In genomic region chr16:57358527-57359095, GRCh38 we compare ENCODE assay signal across 10 cellular contexts. TPM values are rescaled to one million over a fixed set of nuclear protein-coding genes. Genes with fewer than 3 reads are reported as not detected.
DNase-seq lines count a peak whose midpoint lies in the region; ATAC-seq and TF ChIP-seq lines count a peak whose summit lies in the region.
"Had no signal": no experiment of that assay in that cellular context is flagged by ENCODE, and none has a peak within 500 bp of the region (broad histone marks: within the 10 kb centered on the region; RNA-seq: fewer than 3 reads in every experiment).

CCL22 (plus strand) TSS chr16:57358783; CDS start chr16:57358817, 34 bp downstream.

- no peak within 1 kb of the TSS for H4K8ac ChIP-seq in mesenchymal stem cell (ENCODE audit: low read length)

- H2BK12ac ChIP-seq in mesenchymal stem cell (ENCODE audit: low read length in 2 of 2), result no peak within 1 kb of the TSS

- 79% methylated on average over 9 of the region's 9 CpGs for WGBS in mesenchymal stem cell

- no peak within 1 kb of the TSS for H2AK5ac ChIP-seq in mesenchymal stem cell (ENCODE audit: low read length, severe bottlenecking)

- H2AFZ ChIP-seq in mesenchymal stem cell (ENCODE audit: low read depth, low read length), result no peak within 1 kb of the TSS

- H3K4ac ChIP-seq in mesenchymal stem cell (ENCODE audit: low read depth in 1 of 2, low read length in 2 of 2), result no peak within 1 kb of the TSS

- no peaks in the 10 kb centered on the region for H3K9me3 Mint-ChIP-seq in activated naive CD4-positive, alpha-beta T cell treated with anti-CD3 and anti-CD28 coated beads, Interleukin-2, amount 50 U/mL, for 72 hours

- H3K4me3 ChIP-seq in AG04450 (ENCODE audit: low read depth, low read length) (no peak within 1 kb of the TSS), mesenchymal stem cell (ENCODE audit: insufficient read depth in 1 of 2, low read depth in 1 of 2, low read length in 2 of 2) (no peak within 1 kb of the TSS)

- H3K27ac ChIP-seq in AG04450 (ENCODE audit: low read depth, low read length), result peak within 1 kb of the TSS; percentile 11
- H3K27ac ChIP-seq in mesenchymal stem cell (ENCODE audit: low read length, poor library complexity, severe bottlenecking), result no peak within 1 kb of the TSS

- H3K23ac ChIP-seq in mesenchymal stem cell (ENCODE audit: low read length in 2 of 2), result no peak within 1 kb of the TSS

- no peaks in the 10 kb centered on the region for H3K36me3 ChIP-seq in mesenchymal stem cell (ENCODE audit: control insufficient read depth in 1 of 2, insufficient read depth in 2 of 2, low read depth in 1 of 2, low read length in 2 of 2)

- POLR2A ChIA-PET in AG04450 (lab: Yijun Ruan, JAX), result no interaction called here

- no peak within 1 kb of the TSS for H4K91ac ChIP-seq in mesenchymal stem cell (ENCODE audit: low read length)

- H2BK5ac ChIP-seq in mesenchymal stem cell (ENCODE audit: low read depth, low read length, poor library complexity, severe bottlenecking), result no peak within 1 kb of the TSS

- H3K27me3 ChIP-seq in AG04450 (ENCODE audit: control insufficient read depth, insufficient read depth, low read length), result peaks cover 58% of the 10 kb centered on the region
- peaks cover 8 to 28% of the 10 kb centered on the region in 2 experiments for H3K27me3 ChIP-seq in mesenchymal stem cell (ENCODE audit: control insufficient read depth in 1 of 2, insufficient read depth in 1 of 2, low read length in 2 of 2)

- DNase-seq in AG04450 (ENCODE audit: low read depth, low spot score), result no peak
- DNase-seq in activated naive CD4-positive, alpha-beta T cell treated with anti-CD3 and anti-CD28 coated beads, Interleukin-2, amount 50 U/mL, for 72 hours (ENCODE audit: low spot score in 2 of 2), result no peak
- DNase-seq in left lobe of liver (ENCODE audit: low spot score), result no peak
- no peak for DNase-seq in mesenchymal stem cell
- DNase-seq: DMS 273 treated with DMSO at 0.1 percent for 48 hours, left ventricle myocardium superior had no signal

- no peaks in the 10 kb centered on the region for H3K79me1 ChIP-seq in mesenchymal stem cell (replicated peaks; ENCODE audit: low read length, poor library complexity, severe bottlenecking)

- no peak within 1 kb of the TSS for H2BK15ac ChIP-seq in mesenchymal stem cell (ENCODE audit: low read depth, poor library complexity, severe bottlenecking)

- no peak within 1 kb of the TSS for H3K18ac ChIP-seq in mesenchymal stem cell (ENCODE audit: low read depth in 1 of 2, low read length in 2 of 2)

- no peak within 1 kb of the TSS for H3K4me2 ChIP-seq in mesenchymal stem cell (ENCODE audit: low read length, poor library complexity, severe bottlenecking)

- H2BK120ac ChIP-seq in mesenchymal stem cell (ENCODE audit: low read depth, low read length), result no peak within 1 kb of the TSS

- CTCF ChIA-PET in AG04450 (lab: Charles Lee), result no interaction called here

- no peaks in the 10 kb centered on the region for H3K36me3 Mint-ChIP-seq in activated naive CD4-positive, alpha-beta T cell treated with anti-CD3 and anti-CD28 coated beads, Interleukin-2, amount 50 U/mL, for 72 hours

- no peaks in the 10 kb centered on the region for H3K9me3 ChIP-seq in AG04450 (ENCODE audit: control insufficient read depth, insufficient read depth, low read length)
- no peaks in the 10 kb centered on the region for H3K9me3 ChIP-seq in mesenchymal stem cell (ENCODE audit: control insufficient read depth, low read length)

- no peak for TF ChIP-seq CTCF in AG04450 (IDR thresholded peaks at IDR 0.05; ENCODE audit: low read depth, low read length)

- no peaks in the 10 kb centered on the region for H3K4me1 ChIP-seq in mesenchymal stem cell (ENCODE audit: control insufficient read depth, insufficient read depth, low read depth, low read length)

- H3K9ac ChIP-seq in mesenchymal stem cell (ENCODE audit: low read length), result no peak within 1 kb of the TSS

- no peak within 1 kb of the TSS for H3K14ac ChIP-seq in mesenchymal stem cell (ENCODE audit: low read length in 2 of 2)

- ATAC-seq in GM18502 (IDR thresholded peaks at IDR 0.05; ENCODE audit: poor library complexity, unreplicated experiment) (peak; percentile 40), HG02870 (IDR thresholded peaks at IDR 0.05; ENCODE audit: unreplicated experiment) (peak; percentile 54), left lobe of liver (no peak), HG03520 (IDR thresholded peaks at IDR 0.05; ENCODE audit: unreplicated experiment) (no peak), GM18873 (IDR thresholded peaks at IDR 0.05; ENCODE audit: low FRiP score, unreplicated experiment) (no peak)
- peak; percentile 69 to 83 for ATAC-seq in activated naive CD4-positive, alpha-beta T cell treated with anti-CD3 and anti-CD28 coated beads, Interleukin-2, amount 50 U/mL, for 72 hours
- ATAC-seq: left ventricle myocardium superior had no signal

- H3K27ac Mint-ChIP-seq in activated naive CD4-positive, alpha-beta T cell treated with anti-CD3 and anti-CD28 coated beads, Interleukin-2, amount 50 U/mL, for 72 hours, result peak within 1 kb of the TSS; percentile 50 to 76

RNA-seq across cellular contexts. Expression of gene CCL22, which starts in this region (rescaled TPM):
- polyA plus RNA-seq in AG04450 (2011; rRNA removed), result not detected in 2 replicates
- not detected in 2 replicates for polyA minus RNA-seq in AG04450 (2011; rRNA and poly(A)+ RNA removed)
- total RNA-seq in activated naive CD4-positive, alpha-beta T cell treated with anti-CD3 and anti-CD28 coated beads, Interleukin-2, amount 50 U/mL, for 72 hours, result 1 to 10 TPM; 2.3 to 2.6 TPM
- 0.40 TPM for total RNA-seq in left lobe of liver
- not detected for polyA plus RNA-seq in mesenchymal stem cell (2013, experiment 1 of 2)
- polyA plus RNA-seq in mesenchymal stem cell (2013, experiment 2 of 2), result not detected
- total RNA-seq: left ventricle myocardium superior had no signal

Comparison
In these comparisons a context has a peak if more than half of its experiments do, and no peak if none do; other contexts are left out.
1. ATAC-seq: peak in GM18502 (single experiment), HG02870 (single experiment) and activated naive CD4-positive, alpha-beta T cell treated with anti-CD3 and anti-CD28 coated beads, Interleukin-2, amount 50 U/mL, for 72 hours (2 of 2); none in left lobe of liver (single experiment), HG03520 (single experiment) and GM18873 (single experiment).